10 cellular contexts compared by ENCODE assay signal in genomic region chr3:195095035-195095703, GRCh38.
DNase-seq lines count a peak whose midpoint lies in the region; ATAC-seq and TF ChIP-seq lines count a peak whose summit lies in the region.
"Had no signal": no experiment of that assay in that cellular context is flagged by ENCODE, and none has a peak within 500 bp of the region (broad histone marks: within the 10 kb centered on the region; RNA-seq: fewer than 3 reads in every experiment).

No MANE protein-coding gene starts in this region.

- no peak overlapping the region for H3K27ac ChIP-seq in SK-N-MC
- no peak overlapping the region for H3K27ac ChIP-seq in transverse colon
- H3K27ac ChIP-seq: sigmoid colon had no signal

- no peak for ATAC-seq in activated naive CD8-positive, alpha-beta T cell treated with anti-CD3 and anti-CD28 coated beads, Interleukin-2, amount 50 U/mL, for 24 hours
- ATAC-seq in HG02678 (IDR thresholded peaks at IDR 0.05; ENCODE audit: unreplicated experiment), result peak; percentile 71

- H3K27me3 Mint-ChIP-seq in activated naive CD8-positive, alpha-beta T cell, result no peaks in the 10 kb centered on the region
- no peaks in the 10 kb centered on the region for H3K27me3 Mint-ChIP-seq in activated naive CD8-positive, alpha-beta T cell treated with anti-CD3 and anti-CD28 coated beads, Interleukin-2, amount 50 U/mL, for 24 hours

- H3K36me3 ChIP-seq in SK-N-MC (ENCODE audit: insufficient read depth, low read length) (no peaks in the 10 kb centered on the region), transverse colon (no peaks in the 10 kb centered on the region)
- H3K36me3 ChIP-seq: sigmoid colon, tibial nerve had no signal

- in situ Hi-C loops in transverse colon (cut with MboI; ENCODE audit: low pct_ligation_motif_present in 1 of 4, low pct_unique_long_range_greater_than_20kb in 1 of 4, low sequenced_read_pairs in 3 of 4), result no loop called here

- intact Hi-C loops in transverse colon (cut with DNase I; ENCODE audit: low total_unique reads), result no loop called here

- peak overlapping the region; percentile 22 for H3K27ac Mint-ChIP-seq in activated naive CD8-positive, alpha-beta T cell
- H3K27ac Mint-ChIP-seq in activated naive CD8-positive, alpha-beta T cell treated with anti-CD3 and anti-CD28 coated beads, Interleukin-2, amount 50 U/mL, for 24 hours, result no peak overlapping the region

- H3K9ac ChIP-seq in SK-N-MC (ENCODE audit: insufficient read length), result no peak overlapping the region

- H3K36me3 Mint-ChIP-seq in activated naive CD8-positive, alpha-beta T cell, result peaks cover 2% of the 10 kb centered on the region
- H3K36me3 Mint-ChIP-seq in activated naive CD8-positive, alpha-beta T cell treated with anti-CD3 and anti-CD28 coated beads, Interleukin-2, amount 50 U/mL, for 24 hours (ENCODE audit: low read depth), result peaks cover 2% of the 10 kb centered on the region

- no peak for DNase-seq in activated naive CD8-positive, alpha-beta T cell treated with anti-CD3 and anti-CD28 coated beads, Interleukin-2, amount 50 U/mL, for 24 hours
- DNase-seq in SK-N-MC (ENCODE audit: low read depth, low spot score) (peak; percentile 50), transverse colon (peak; percentile 49), amygdala (lab: John Stamatoyannopoulos, UW) (no peak), GOT3 (lab: John Stamatoyannopoulos, UW) (no peak)
- DNase-seq in activated CD4-positive, alpha-beta T cell treated with anti-CD3 and anti-CD28 coated beads, Interleukin-2, amount 50 U/mL, for 48 hours, result no peak
- DNase-seq: sigmoid colon had no signal

- TF ChIP-seq CTCF in transverse colon (IDR thresholded peaks at IDR 0.05), result no peak

- WGBS in transverse colon (ENCODE audit: low coverage in 1 of 2), 2 donors, result 88% methylated on average over 19 of the region's 19 CpGs; no CpG with 5 or more reads in 1 of the 2 donors

- H3K4me1 ChIP-seq in transverse colon, result no peaks in the 10 kb centered on the region
- H3K4me1 ChIP-seq: sigmoid colon, tibial nerve had no signal

- no peaks in the 10 kb centered on the region for H3K27me3 ChIP-seq in transverse colon
- H3K27me3 ChIP-seq: sigmoid colon, tibial nerve had no signal

- no peak overlapping the region for H3K4me3 ChIP-seq in SK-N-MC
- no peak overlapping the region for H3K4me3 ChIP-seq in transverse colon
- H3K4me3 ChIP-seq: sigmoid colon, tibial nerve had no signal

- no peaks in the 10 kb centered on the region for H3K9me3 Mint-ChIP-seq in activated naive CD8-positive, alpha-beta T cell (ENCODE audit: low read depth)
- no peaks in the 10 kb centered on the region for H3K9me3 Mint-ChIP-seq in activated naive CD8-positive, alpha-beta T cell treated with anti-CD3 and anti-CD28 coated beads, Interleukin-2, amount 50 U/mL, for 24 hours

- H3K9me3 ChIP-seq in SK-N-MC (ENCODE audit: low read depth, low read length) (no peaks in the 10 kb centered on the region), transverse colon (no peaks in the 10 kb centered on the region)
- H3K9me3 ChIP-seq: sigmoid colon, tibial nerve had no signal

- no peak overlapping the region for H3K4me3 Mint-ChIP-seq in activated naive CD8-positive, alpha-beta T cell
- no peak overlapping the region for H3K4me3 Mint-ChIP-seq in activated naive CD8-positive, alpha-beta T cell treated with anti-CD3 and anti-CD28 coated beads, Interleukin-2, amount 50 U/mL, for 24 hours

- peaks cover 2% of the 10 kb centered on the region for H3K4me1 Mint-ChIP-seq in activated naive CD8-positive, alpha-beta T cell (ENCODE audit: low read depth)
- peaks cover 31% of the 10 kb centered on the region for H3K4me1 Mint-ChIP-seq in activated naive CD8-positive, alpha-beta T cell treated with anti-CD3 and anti-CD28 coated beads, Interleukin-2, amount 50 U/mL, for 24 hours

- TF ChIP-seq EP300 in transverse colon (IDR thresholded peaks at IDR 0.05; ENCODE audit: low read depth), result no peak

- no peak for TF ChIP-seq POLR2A in transverse colon (IDR thresholded peaks at IDR 0.05)

Comparison
In these comparisons a context has a peak if more than half of its experiments do, and no peak if none do; other contexts are left out.
1. DNase-seq: peak in SK-N-MC (single experiment) and transverse colon (single experiment); none in activated naive CD8-positive, alpha-beta T cell treated with anti-CD3 and anti-CD28 coated beads, Interleukin-2, amount 50 U/mL, for 24 hours (single experiment), amygdala (0 of 56), GOT3 (single experiment) and activated CD4-positive, alpha-beta T cell treated with anti-CD3 and anti-CD28 coated beads, Interleukin-2, amount 50 U/mL, for 48 hours (0 of 2).